In genomic region chr11:44279483-44279882, GRCh38 we compare ENCODE assay signal across 28 cellular contexts. TPM values are rescaled to one million over a fixed set of nuclear protein-coding genes. Genes with fewer than 3 reads are reported as not detected.
A peak's percentile ranks its signal among the peaks of the same experiment; 100 is the strongest.
DNase-seq lines count a peak whose midpoint lies in the region; ATAC-seq, FAIRE-seq and TF ChIP-seq lines count a peak whose summit lies in the region.
"Had no signal": no experiment of that assay in that cellular context is flagged by ENCODE, and none has a peak within 500 bp of the region (broad histone marks: within the 10 kb centered on the region; RNA-seq: fewer than 3 reads in every experiment).

No MANE protein-coding gene starts in this region.

- 33% methylated on average over 6 of the region's 6 CpGs for WGBS in K562 (ENCODE audit: insufficient coverage, low coverage, missing lambda C conversion rate)
- WGBS in sigmoid colon, 2 donors: 63 to 78% methylated on average over 6 of the region's 6 CpGs

- H4K20me1 ChIP-seq in K562 (replicated peaks; ENCODE audit: control insufficient read depth, insufficient read depth, low read length): no peaks in the 10 kb centered on the region; the same call in 1 of the 2 replicates
- H4K20me1 ChIP-seq: BLaER1 had no signal

- POLR2A ChIA-PET in K562 (lab: Yijun Ruan, JAX): interaction anchor here (0.5 to 2.6 kb wide), 3 partner anchors 9 to 447 kb away, joined by 3 to 8 read pairs (median 5); no protein-coding TSS in a partner anchor

- no peaks in the 10 kb centered on the region for H3K9me3 ChIP-seq in K562 (replicated peaks; ENCODE audit: control insufficient read depth, insufficient read depth, low read depth, low read length)
- H3K9me3 ChIP-seq in sigmoid colon: no peaks in the 10 kb centered on the region
- H3K9me3 ChIP-seq: BE2C had no signal

- TF ChIP-seq CTCF in K562 (IDR thresholded peaks at IDR 0.05 in 2 of 3, conservative IDR thresholded peaks at IDR 0.05 in 1 of 3; ENCODE audit: insufficient read depth in 2 of 3, low read depth in 1 of 3, low read length in 3 of 3) (no peak), sigmoid colon (IDR thresholded peaks at IDR 0.05) (no peak), glutamatergic neuron (IDR thresholded peaks at IDR 0.05; ENCODE audit: partially characterized antibody, unreplicated experiment) (no peak)

- no peaks in the 10 kb centered on the region for H3K36me3 Mint-ChIP-seq in glutamatergic neuron (ENCODE audit: unreplicated experiment)
- H3K36me3 Mint-ChIP-seq: CD14-positive monocyte; CD4-positive, alpha-beta memory T cell; CD4-positive, CD25-positive, alpha-beta regulatory T cell; CD8-positive, alpha-beta memory T cell had no signal

- no peaks in the 10 kb centered on the region for H3K9me1 ChIP-seq in K562 (ENCODE audit: control insufficient read depth, insufficient read depth, low read length)

- no peak overlapping the region for H2AFZ ChIP-seq in K562 (ENCODE audit: low read depth, low read length)

- intact Hi-C loops in K562 (cut with micrococcal nuclease): no loop called here
- intact Hi-C loops in sigmoid colon (cut with DNase I): no loop called here

- no peak overlapping the region for H3K4me2 ChIP-seq in K562 (ENCODE audit: insufficient read depth, low read length)
- H3K4me2 ChIP-seq: BLaER1 had no signal

- 0 out of 4 replicates have a peak overlapping the region, but pooled peaks of 1 of the 2 experiments have one; percentile 36 for H3K9ac ChIP-seq in K562 (ENCODE audit: insufficient read depth in 1 of 2, low read depth in 2 of 2, low read length in 2 of 2)
- H3K9ac ChIP-seq: BLaER1 had no signal

- no peak overlapping the region for H3K27ac Mint-ChIP-seq in glutamatergic neuron (ENCODE audit: unreplicated experiment)
- H3K27ac Mint-ChIP-seq: CD14-positive monocyte; CD4-positive, alpha-beta memory T cell; CD4-positive, CD25-positive, alpha-beta regulatory T cell; CD8-positive, alpha-beta memory T cell had no signal

- H3K4me3 ChIP-seq in K562 (no peak overlapping the region), sigmoid colon (no peak overlapping the region)
- H3K4me3 ChIP-seq: BLaER1, GM12878 had no signal

- no peak for TF ChIP-seq RAD21 in K562 (CRISPR knock-in tag; conservative IDR thresholded peaks at IDR 0.05 in 1 of 2, IDR thresholded peaks at IDR 0.05 in 1 of 2)

- TF ChIP-seq EP300 in K562 (IDR thresholded peaks at IDR 0.05; ENCODE audit: low read length) (no peak), sigmoid colon (IDR thresholded peaks at IDR 0.05) (no peak)

- no peaks in the 10 kb centered on the region for H3K4me1 Mint-ChIP-seq in glutamatergic neuron (ENCODE audit: low read depth, unreplicated experiment)
- H3K4me1 Mint-ChIP-seq: CD4-positive, alpha-beta memory T cell; CD4-positive, CD25-positive, alpha-beta regulatory T cell; CD8-positive, alpha-beta memory T cell had no signal

- H3K27me3 ChIP-seq in K562 (ENCODE audit: control insufficient read depth in 2 of 2, insufficient read depth in 2 of 2, low read length in 2 of 2) (peaks cover 0 to 9% of the 10 kb centered on the region in 2 experiments; a peak in 2 of 5 replicates), sigmoid colon (no peaks in the 10 kb centered on the region)
- H3K27me3 ChIP-seq: BE2C, BLaER1 had no signal

- H3K27ac ChIP-seq in K562 (ENCODE audit: extremely low read depth, low read depth, low read length) (no peak overlapping the region), sigmoid colon (no peak overlapping the region)
- H3K27ac ChIP-seq: BLaER1 had no signal

- no TSS peak for BruUV-seq in K562 (replicated peaks; lab: Mats Ljungman, UMichigan)

- H3K36me3 ChIP-seq in K562 (ENCODE audit: control insufficient read depth, insufficient read depth, low read length) (no peaks in the 10 kb centered on the region), sigmoid colon (no peaks in the 10 kb centered on the region)
- H3K36me3 ChIP-seq: BE2C, BLaER1 had no signal

- ATAC-seq in K562 (no peak), GM18519 (IDR thresholded peaks at IDR 0.05; ENCODE audit: low FRiP score, unreplicated experiment) (no peak)
- ATAC-seq: GM12878 had no signal

- peaks cover 5% of the 10 kb centered on the region for H3K27me3 Mint-ChIP-seq in glutamatergic neuron (ENCODE audit: unreplicated experiment)
- H3K27me3 Mint-ChIP-seq: CD4-positive, CD25-positive, alpha-beta regulatory T cell had no signal

- no peak overlapping the region for H3K4me3 Mint-ChIP-seq in glutamatergic neuron (ENCODE audit: unreplicated experiment)
- H3K4me3 Mint-ChIP-seq: CD14-positive monocyte; CD4-positive, alpha-beta memory T cell; CD4-positive, CD25-positive, alpha-beta regulatory T cell; CD8-positive, alpha-beta memory T cell had no signal

- TF ChIP-seq POLR2A in K562 (conservative IDR thresholded peaks at IDR 0.05): no peak
- TF ChIP-seq POLR2A in sigmoid colon (IDR thresholded peaks at IDR 0.05): no peak

- DNase-seq in K562 (ENCODE audit: extremely low read depth in 1 of 4, low spot score in 3 of 4) (no peak), sigmoid colon (peak; percentile 55), NCI-H2196 (lab: John Stamatoyannopoulos, UW; ENCODE audit: unreplicated experiment) (no peak), glutamatergic neuron (no peak)
- DNase-seq: 8988T; ACHN; BE2C; C1 segment of cervical spinal cord; CD4-positive, alpha-beta memory T cell; CD4-positive, CD25-positive, alpha-beta regulatory T cell; CD8-positive, alpha-beta memory T cell; COR-L47; DMS 273 treated with DMSO at 0.1 percent for 48 hours; DMS153; DMS53; DMS79; DND-41; EL; GDM1 had no signal

- H3K9me3 Mint-ChIP-seq in glutamatergic neuron (ENCODE audit: unreplicated experiment): no peaks in the 10 kb centered on the region
- H3K9me3 Mint-ChIP-seq: CD14-positive monocyte; CD4-positive, alpha-beta memory T cell; CD4-positive, CD25-positive, alpha-beta regulatory T cell; CD8-positive, alpha-beta memory T cell had no signal

- CTCF ChIA-PET in K562 (lab: Yijun Ruan, JAX; ENCODE audit: low intra/inter-chr PET ratio): no interaction called here

- H3K4me1 ChIP-seq in K562 (replicated peaks in 1 of 2; ENCODE audit: control insufficient read depth in 2 of 2, insufficient read depth in 2 of 2, low read length in 2 of 2): peaks cover 5 to 17% of the 10 kb centered on the region in 2 experiments; a peak in 3 of 5 replicates
- H3K4me1 ChIP-seq in sigmoid colon: no peaks in the 10 kb centered on the region
- H3K4me1 ChIP-seq: BE2C, BLaER1 had no signal

- in situ Hi-C loops in K562 (cut with MboI): no loop called here

- no peaks in the 10 kb centered on the region for H3K79me2 ChIP-seq in K562 (ENCODE audit: control insufficient read depth, insufficient read depth, low read length)

- no peak for FAIRE-seq in K562 (lab: Jason Lieb, UNC)
- FAIRE-seq: A204.1, GM12878, GM12892, GM18507, GM19239 had no signal

TF ChIP-seq in K562, 482 proteins besides CTCF, POLR2A, EP300 and RAD21:
- TF ChIP-seq CBFA2T3 (IDR thresholded peaks at IDR 0.05): no peak
- TF ChIP-seq NFRKB (IDR thresholded peaks at IDR 0.05; ENCODE audit: low read depth): no peak
- peak; percentile 86 for TF ChIP-seq ZFP36 (IDR thresholded peaks at IDR 0.05; ENCODE audit: low read depth, low read length, partially characterized antibody)
- TF ChIP-seq GTF2A2 (tag; IDR thresholded peaks at IDR 0.05): no peak

RNA-seq across cellular contexts. Expression of gene ALX4, which starts 30.5 kb away (rescaled TPM):
- 0.11 and 0.35 TPM in 2 replicates for total RNA-seq in K562 (2011; cell fraction: chromatin; rRNA removed; ENCODE audit: low replicate concordance)
- total RNA-seq in K562 (2011; cell fraction: nucleolus; rRNA removed): 0.13 and 0.33 TPM in 2 replicates
- 0.15 and 0.31 TPM in 2 replicates for total RNA-seq in K562 (2011; cell fraction: nucleoplasm; rRNA removed)
- total RNA-seq in K562 (2014; rRNA removed) (0.65 and 1.0 TPM in 2 replicates), K562 (2014; rRNA removed; fragmentation: Illumina TruSeq; extraction: Trizol) (0.22 and 0.33 TPM in 2 replicates), K562 (2015; rRNA removed; fragmentation: Illumina TruSeq; extraction: Trizol) (0.60 and 0.62 TPM in 2 replicates), K562 (2021) (1.1 and 1.2 TPM in 2 replicates), sigmoid colon (not detected), glutamatergic neuron (ENCODE audit: unreplicated experiment) (not detected)
- polyA plus RNA-seq in K562 (2011; rRNA removed) (0.14 and 0.81 TPM in 2 replicates), K562 (2014; fragmentation: Illumina TruSeq; extraction: Trizol) (0.64 and 0.78 TPM in 2 replicates), K562 (2014; fragmentation: Nextera tagmentation; extraction: Ambion mirVana) (under 1 TPM; 0.07 to 0.13 TPM), K562 (2014; rRNA removed) (0.23 and 0.51 TPM in 2 replicates), sigmoid colon (not detected)
- polyA plus RNA-seq in K562 (2011; cell fraction: cytosol; rRNA removed): 0.30 and 0.59 TPM in 2 replicates
- 0.44 and 0.91 TPM in 2 replicates for polyA plus RNA-seq in K562 (2011; cell fraction: nucleus; rRNA removed)
- 0.89 and 1.6 TPM in 2 replicates for polyA plus RNA-seq in K562 (2012)
- 0.21 and 0.99 TPM in 2 replicates for polyA minus RNA-seq in K562 (2011; rRNA and poly(A)+ RNA removed)
- polyA minus RNA-seq in K562 (2011; cell fraction: cytosol; rRNA and poly(A)+ RNA removed): 0.48 and 1.8 TPM in 2 replicates
- 0.40 and 1.4 TPM in 2 replicates for polyA minus RNA-seq in K562 (2011; cell fraction: nucleus; rRNA and poly(A)+ RNA removed)
- total RNA-seq: CD4-positive, alpha-beta memory T cell; CD4-positive, CD25-positive, alpha-beta regulatory T cell; CD8-positive, alpha-beta memory T cell; GM12878 had no signal
- polyA plus RNA-seq: AG04450; CD14-positive monocyte; CD4-positive, alpha-beta memory T cell; CD4-positive, CD25-positive, alpha-beta regulatory T cell; CD8-positive, alpha-beta memory T cell; GM12878 had no signal
